Comparison of ENCODE assay signal across 8 cellular contexts in the genomic region with DNA sequence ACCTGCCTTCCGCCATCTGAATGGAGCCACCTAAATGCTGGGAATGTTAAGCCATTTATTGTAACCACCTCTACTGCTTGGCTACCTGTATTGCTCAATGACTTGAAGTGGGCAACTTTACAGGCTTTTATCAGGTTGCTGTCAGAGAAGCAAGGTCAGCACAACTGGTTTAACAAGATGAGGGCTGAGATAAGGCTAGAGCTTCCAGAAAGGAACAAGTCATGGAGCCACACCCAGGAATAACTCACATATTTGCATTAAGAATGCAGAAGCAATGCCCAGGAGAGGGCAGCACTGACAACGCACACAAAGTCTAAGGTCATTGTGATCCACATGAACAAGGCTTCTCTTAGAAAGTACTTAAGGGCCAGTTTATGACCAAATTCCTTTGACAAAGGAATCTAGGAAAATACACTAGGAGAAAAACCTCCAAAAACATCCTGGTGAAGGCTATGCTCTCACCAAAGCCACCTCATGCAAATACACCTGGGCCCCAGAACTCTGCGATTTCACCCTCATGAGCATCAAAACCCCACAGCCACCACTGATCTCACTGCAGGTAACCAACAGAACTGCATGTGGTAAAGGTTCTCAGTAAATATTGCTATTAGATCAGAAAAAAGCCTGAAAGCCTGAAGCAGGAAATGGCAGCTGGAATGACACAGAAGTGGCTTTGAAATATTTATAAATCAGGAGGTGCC. TPM values are rescaled to one million over a fixed set of nuclear protein-coding genes. Genes with fewer than 3 reads are reported as not detected.
DNase-seq lines count a peak whose midpoint lies in the region; ATAC-seq and TF ChIP-seq lines count a peak whose summit lies in the region.

No MANE protein-coding gene starts in this region.

- POLR2A ChIA-PET in CD4-positive, alpha-beta T cell (lab: Charles Lee) = no interaction called here
- POLR2A ChIA-PET in OCI-LY7 (lab: Charles Lee) = interaction anchor here (0.5 to 5.0 kb wide), 7 partner anchors 10 to 321 kb away, joined by 3 to 38 read pairs (median 4); a partner anchor contains a TSS

- peaks cover 45% of the 10 kb centered on the region for H3K4me1 Mint-ChIP-seq in CD4-positive, alpha-beta T cell (ENCODE audit: low read depth)

- no peaks in the 10 kb centered on the region for H3K9me3 ChIP-seq in CD4-positive, alpha-beta T cell (ENCODE audit: control insufficient read depth, low read length)
- no peaks in the 10 kb centered on the region for H3K9me3 ChIP-seq in OCI-LY7 (ENCODE audit: low read length)
- no peaks in the 10 kb centered on the region for H3K9me3 ChIP-seq in transverse colon

- 51% methylated on average over 3 of the region's 3 CpGs; no CpG with 5 or more reads in 1 of the 2 donors for WGBS in transverse colon (ENCODE audit: low coverage in 1 of 2), 2 donors

- H3K9me2 ChIP-seq in OCI-LY7 (ENCODE audit: insufficient read depth, low read length) = no peaks in the 10 kb centered on the region

- ATAC-seq in CD4-positive, alpha-beta T cell (ENCODE audit: poor library complexity) = peak; percentile 78
- ATAC-seq in GM18868 (IDR thresholded peaks at IDR 0.05; ENCODE audit: unreplicated experiment) (peak; percentile 77), HG03108 (IDR thresholded peaks at IDR 0.05; ENCODE audit: unreplicated experiment) (peak; percentile 56), left colon (peak; percentile 97)

- peak overlapping the region; percentile 84 for H3K27ac Mint-ChIP-seq in CD4-positive, alpha-beta T cell

- intact Hi-C loops in CD4-positive, alpha-beta T cell (cut with DNase I, micrococcal nuclease) = no loop called here
- intact Hi-C loops in OCI-LY7 (cut with micrococcal nuclease; ENCODE audit: unreplicated experiment) (loop anchor here (5.0 kb wide), 1 partner anchor 90 kb away; no protein-coding TSS in a partner anchor), left colon (cut with DNase I, micrococcal nuclease) (no loop called here), transverse colon (cut with DNase I; ENCODE audit: low total_unique reads) (no loop called here)

- H3K36me3 ChIP-seq in OCI-LY7 (ENCODE audit: insufficient read depth, low read length) (peaks cover 22% of the 10 kb centered on the region), brain microvascular endothelial cell (replicated peaks) (no peaks in the 10 kb centered on the region), transverse colon (no peaks in the 10 kb centered on the region)

- no peaks in the 10 kb centered on the region for H3K27me3 ChIP-seq in CD4-positive, alpha-beta T cell (ENCODE audit: control insufficient read depth, insufficient read depth, low read length)
- H3K27me3 ChIP-seq in brain microvascular endothelial cell (replicated peaks) (no peaks in the 10 kb centered on the region), transverse colon (no peaks in the 10 kb centered on the region)

- DNase-seq in CD4-positive, alpha-beta T cell = peak in 4 of 10 experiments; percentile 2 to 20 (median 9)
- peak; percentile 69 for DNase-seq in OCI-LY7 (ENCODE audit: low spot score)
- peak; percentile 86 for DNase-seq in brain microvascular endothelial cell
- DNase-seq in left colon = peak; percentile 90 to 94
- DNase-seq in transverse colon = peak; percentile 91
- DNase-seq in SW480 (ENCODE audit: low spot score) = no peak

- no peak for TF ChIP-seq POLR2A in transverse colon (IDR thresholded peaks at IDR 0.05)

- no peaks in the 10 kb centered on the region for H3K27me3 Mint-ChIP-seq in CD4-positive, alpha-beta T cell

- no peak overlapping the region for H3K4me3 Mint-ChIP-seq in CD4-positive, alpha-beta T cell

- peak overlapping the region; percentile 73 for H3K4me2 ChIP-seq in OCI-LY7 (ENCODE audit: low read length)

- peak; percentile 22 for TF ChIP-seq CTCF in CD4-positive, alpha-beta T cell (IDR thresholded peaks at IDR 0.05)
- TF ChIP-seq CTCF in OCI-LY7 (conservative IDR thresholded peaks at IDR 0.05; ENCODE audit: low read length) (peak; percentile 77), brain microvascular endothelial cell (IDR thresholded peaks at IDR 0.05; ENCODE audit: low read depth, low read length, missing control alignments) (peak; percentile 83), transverse colon (IDR thresholded peaks at IDR 0.05) (peak; percentile 29 to 67 (median 37))

- CTCF ChIA-PET in CD4-positive, alpha-beta T cell (lab: Charles Lee) = interaction anchor here (0.7 kb wide), 1 partner anchor 38 kb away, joined by 3 read pairs; no protein-coding TSS in a partner anchor
- CTCF ChIA-PET in OCI-LY7 (lab: Charles Lee; ENCODE audit: unreplicated experiment) = interaction anchor here (1.1 kb wide), 1 partner anchor 11 kb away, joined by 4 read pairs; no protein-coding TSS in a partner anchor

- H3K9me3 Mint-ChIP-seq in CD4-positive, alpha-beta T cell = no peaks in the 10 kb centered on the region

- in situ Hi-C loops in brain microvascular endothelial cell (cut with HindIII; ENCODE audit: low pct_ligation_motif_present, low sequenced_read_pairs) (no loop called here), transverse colon (cut with MboI; ENCODE audit: low pct_ligation_motif_present in 1 of 4, low pct_unique_long_range_greater_than_20kb in 1 of 4, low sequenced_read_pairs in 3 of 4) (no loop called here)

- peaks cover 4% of the 10 kb centered on the region for H3K36me3 Mint-ChIP-seq in CD4-positive, alpha-beta T cell (ENCODE audit: low read depth)

- H2AFZ ChIP-seq in OCI-LY7 (ENCODE audit: low read length) = no peak overlapping the region

- BruUV-seq in OCI-LY7 (replicated peaks; lab: Mats Ljungman, UMichigan) = no TSS peak

- H3K4me3 ChIP-seq in OCI-LY7 (ENCODE audit: low read depth, low read length, poor library complexity, severe bottlenecking) (peak overlapping the region; percentile 50), brain microvascular endothelial cell (ENCODE audit: low read depth, low read length) (no peak overlapping the region), transverse colon (no peak overlapping the region)

- H3K4me1 ChIP-seq in OCI-LY7 (ENCODE audit: insufficient read depth, low read length, poor library complexity, severe bottlenecking) = peaks cover 50% of the 10 kb centered on the region
- peaks cover 0 to 21% (median 14%) of the 10 kb centered on the region in 4 donors for H3K4me1 ChIP-seq in transverse colon

- H3K27ac ChIP-seq in CD4-positive, alpha-beta T cell (ENCODE audit: low read depth, low read length) = no peak overlapping the region
- H3K27ac ChIP-seq in OCI-LY7 (ENCODE audit: low read depth, low read length, poor library complexity, severe bottlenecking) (peak overlapping the region; percentile 84), brain microvascular endothelial cell (peak overlapping the region; percentile 27), transverse colon (peak overlapping the region; percentile 71 to 74 (median 74))

- TF ChIP-seq EP300 in transverse colon (IDR thresholded peaks at IDR 0.05; ENCODE audit: low read depth) = no peak

- no peaks in the 10 kb centered on the region for H4K20me1 ChIP-seq in OCI-LY7 (ENCODE audit: insufficient read depth, low read length)

- peaks cover 48% of the 10 kb centered on the region for H3K79me2 ChIP-seq in OCI-LY7 (ENCODE audit: insufficient read depth, low read depth, low read length)

RNA-seq across cellular contexts. Expression of a gene that starts 15.0 kb away (rescaled TPM):
- under 1 TPM; 0.47 to 0.50 TPM for total RNA-seq in CD4-positive, alpha-beta T cell
- 15.2 and 16.3 TPM in 2 replicates for total RNA-seq in OCI-LY7 (2014; rRNA removed; shearing (Covaris generic))
- total RNA-seq in OCI-LY7 (2022) (40.3 and 47.0 TPM in 2 replicates), left colon (10 to 100 TPM; 13.7 to 34.9 TPM), transverse colon (1 to 10 TPM; 1.8 to 7.9 (median 5.3) TPM)

RNA-seq across cellular contexts. Expression of a gene that starts 15.5 kb away (rescaled TPM):
- 1 to 10 TPM; 3.2 to 3.5 TPM for total RNA-seq in CD4-positive, alpha-beta T cell
- 8.8 and 21.1 TPM in 2 replicates for total RNA-seq in OCI-LY7 (2014; rRNA removed; shearing (Covaris generic))
- total RNA-seq in OCI-LY7 (2022) (25.7 and 28.6 TPM in 2 replicates), left colon (10 to 100 TPM; 47.3 to 48.8 TPM), transverse colon (10 to 100 TPM in 3 of 4 donors, 1 to 10 TPM in 1; 3.7 to 31.9 (median 23.3) TPM)

Comparison
In these comparisons a context has a peak if more than half of its experiments do, and no peak if none do; other contexts are left out.
1. CTCF ChIP-seq: peak in every context shown above with its lines; median percentile 83 in brain microvascular endothelial cell; 77 in OCI-LY7; 37 in transverse colon; 22 in CD4-positive, alpha-beta T cell.